ENCODE assay signal across 8 cellular contexts in genomic region chr9:64870594-64870993, GRCh38.
DNase-seq lines count a peak whose midpoint lies in the region; ATAC-seq, FAIRE-seq and TF ChIP-seq lines count a peak whose summit lies in the region.
"Not testable (repeated sequence)": the region's sequence is repeated elsewhere in the genome, so short reads cannot be mapped to it uniquely, and the experiment has no call there.

No MANE protein-coding gene starts in this region.

- not testable (repeated sequence) for H3K79me1 ChIP-seq in IMR-90 (ENCODE audit: low read depth in 1 of 2, low read length in 2 of 2)

- H4K20me1 ChIP-seq in IMR-90 (ENCODE audit: insufficient read depth, low read length); GM12878 (ENCODE audit: control insufficient read depth, insufficient read depth): not testable (repeated sequence)

- RAD21 ChIA-PET in GM12878 (lab: Charles Lee; ENCODE audit: unreplicated experiment): not testable (repeated sequence)

- not testable (repeated sequence) for H3K23ac ChIP-seq in IMR-90 (ENCODE audit: low read depth, low read length)

- WGBS in IMR-90 (ENCODE audit: extremely low coverage in 2 of 2, insufficient read length in 1 of 2), 2 experiments: no CpG with 5 or more reads among the region's 2 CpGs
- WGBS in GM12878 (ENCODE audit: insufficient coverage, insufficient replicate concordance, low lambda C conversion rate, missing lambda C conversion rate): 0% methylated on average over 2 of the region's 2 CpGs

- not testable (repeated sequence) for H2BK15ac ChIP-seq in IMR-90 (ENCODE audit: low read depth, low read length)

- intact Hi-C loops in IMR-90 (cut with micrococcal nuclease); GM12878 (cut with micrococcal nuclease; ENCODE audit: unreplicated experiment): not testable (repeated sequence)

- SMC1A ChIA-PET in GM12878 (lab: Charles Lee; ENCODE audit: uncharacterized antibody, unreplicated experiment): not testable (repeated sequence)

- H3K4me1 ChIP-seq in IMR-90 (ENCODE audit: control insufficient read depth, insufficient read depth, low read length); Peyer's patch; GM12878 (ENCODE audit: control insufficient read depth, insufficient read depth, low read length): not testable (repeated sequence)

- not testable (repeated sequence) for H4K8ac ChIP-seq in IMR-90 (ENCODE audit: low read depth in 2 of 2, low read length in 2 of 2)

- TF ChIP-seq CTCF in IMR-90 (conservative IDR thresholded peaks at IDR 0.05; ENCODE audit: low read depth, low read length); Peyer's patch (IDR thresholded peaks at IDR 0.05); GM12878 (IDR thresholded peaks at IDR 0.05 in 2 of 3, conservative IDR thresholded peaks at IDR 0.05 in 1 of 3; ENCODE audit: control insufficient read depth in 2 of 3, extremely low read depth in 1 of 3, insufficient read depth in 1 of 3, low read depth in 3 of 3, low read length in 3 of 3); foreskin fibroblast (IDR thresholded peaks at IDR 0.05; ENCODE audit: low read depth, low read length): not testable (repeated sequence)

- peak; percentile 51 to 55; a peak in 2 of 4 replicates for TF ChIP-seq EP300 in GM12878 (IDR thresholded peaks at IDR 0.05; ENCODE audit: borderline replicate concordance in 1 of 2, control insufficient read depth in 1 of 2, low read depth in 2 of 2, low read length in 2 of 2)

- H2BK20ac ChIP-seq in IMR-90 (ENCODE audit: low read depth, low read length): not testable (repeated sequence)

- not testable (repeated sequence) for H3K18ac ChIP-seq in IMR-90 (ENCODE audit: low read depth, low read length)

- H3K79me2 ChIP-seq in GM12878 (ENCODE audit: control insufficient read depth, insufficient read depth, low read length): not testable (repeated sequence)

- not testable (repeated sequence) for H3K56ac ChIP-seq in IMR-90 (ENCODE audit: extremely low read depth, insufficient read depth, low read length)

- H2AFZ ChIP-seq in IMR-90 (replicated peaks; ENCODE audit: low read length, poor library complexity); GM12878 (ENCODE audit: control insufficient read depth, low read depth, low read length): not testable (repeated sequence)

- not testable (repeated sequence) for H3K27ac ChIP-seq in IMR-90 (ENCODE audit: insufficient read depth, low read length); Peyer's patch; GM12878 (ENCODE audit: control insufficient read depth, insufficient read depth)

- H3K4me2 ChIP-seq in IMR-90 (ENCODE audit: low read depth, low read length); GM12878 (ENCODE audit: control insufficient read depth, insufficient read depth): not testable (repeated sequence)

- H2AK9ac ChIP-seq in IMR-90 (replicated peaks; ENCODE audit: low read depth, low read length, poor library complexity): not testable (repeated sequence)

- peak; percentile 44 for ATAC-seq in GM21529 (IDR thresholded peaks at IDR 0.05; ENCODE audit: unreplicated experiment)
- ATAC-seq in IMR-90 (ENCODE audit: low read depth): not testable (repeated sequence)
- ATAC-seq in GM12878: peak; percentile 46; the same call in 2 of the 3 replicates

- H4K91ac ChIP-seq in IMR-90 (ENCODE audit: insufficient read depth, low read depth, low read length): not testable (repeated sequence)

- dilution Hi-C loops in IMR-90 (cut with HindIII; ENCODE audit: low sequenced_read_pairs, unreplicated experiment): not testable (repeated sequence)

- not testable (repeated sequence) for H3K4ac ChIP-seq in IMR-90 (ENCODE audit: low read depth, low read length)

- TF ChIP-seq POLR2A in GM12891 (IDR thresholded peaks at IDR 0.05; ENCODE audit: low read depth, low read length); IMR-90 (IDR thresholded peaks at IDR 0.05; ENCODE audit: low read depth, low read length); Peyer's patch (IDR thresholded peaks at IDR 0.05); GM12878 (IDR thresholded peaks at IDR 0.05; ENCODE audit: low read depth, low read length): not testable (repeated sequence)

- not testable (repeated sequence) for H3K14ac ChIP-seq in IMR-90 (replicated peaks; ENCODE audit: low read depth, low read length)

- H2BK5ac ChIP-seq in IMR-90 (ENCODE audit: low read depth, low read length, poor library complexity, severe bottlenecking): not testable (repeated sequence)

- not testable (repeated sequence) for H4K5ac ChIP-seq in IMR-90 (ENCODE audit: low read depth, low read length)

- not testable (repeated sequence) for H3K9me3 ChIP-seq in IMR-90 (ENCODE audit: control insufficient read depth, insufficient read depth, low read length); Peyer's patch; GM12878 (replicated peaks; ENCODE audit: control insufficient read depth, insufficient read depth, low read length)

- TF ChIP-seq RAD21 in IMR-90 (IDR thresholded peaks at IDR 0.05; ENCODE audit: low read length); GM12878 (IDR thresholded peaks at IDR 0.05; ENCODE audit: insufficient read depth, low read depth, low read length): not testable (repeated sequence)

- H3K9ac ChIP-seq in IMR-90 (ENCODE audit: low read depth, low read length); GM12878 (ENCODE audit: control insufficient read depth, insufficient read depth, low read length): not testable (repeated sequence)

- peak; percentile 86 for FAIRE-seq in GM12891 (lab: Jason Lieb, UNC)
- peak; percentile 57 for FAIRE-seq in GM12878 (lab: Jason Lieb, UNC)

- peak; percentile 0 for DNase-seq in A172 (ENCODE audit: low spot score)
- not testable (repeated sequence) for DNase-seq in GM12891 (ENCODE audit: insufficient read length, low spot score)
- DNase-seq in IMR-90: peak; percentile 0
- DNase-seq in Peyer's patch: peak in 2 of 3 donors; percentile 46 to 60
- peak; percentile 86 for DNase-seq in GM12878 (ENCODE audit: low read depth, low spot score)
- DNase-seq in foreskin fibroblast: peak; percentile 0
- peak; percentile 24 for DNase-seq in mucosa of gallbladder (ENCODE audit: low spot score)

- H2AK5ac ChIP-seq in IMR-90 (ENCODE audit: low read depth, low read length): not testable (repeated sequence)

- H3K9me1 ChIP-seq in IMR-90 (ENCODE audit: insufficient read depth, low read length): not testable (repeated sequence)

- in situ Hi-C loops in IMR-90 (cut with MboI; ENCODE audit: low sequenced_read_pairs); GM12878 (cut with MboI): not testable (repeated sequence)

- H3K36me3 ChIP-seq in IMR-90 (ENCODE audit: control insufficient read depth, insufficient read depth, low read length); Peyer's patch; GM12878 (ENCODE audit: control insufficient read depth in 2 of 2, insufficient read depth in 2 of 2, low read length in 1 of 2): not testable (repeated sequence)

- not testable (repeated sequence) for H3K4me3 ChIP-seq in IMR-90 (ENCODE audit: insufficient read depth, low read depth, low read length); Peyer's patch; GM12878; foreskin fibroblast (ENCODE audit: low read depth in 1 of 2, low read length in 2 of 2)

- CTCF ChIA-PET in IMR-90 (lab: Yijun Ruan, JAX); GM12878 (lab: Yijun Ruan, JAX): not testable (repeated sequence)

- POLR2A ChIA-PET in IMR-90 (lab: Charles Lee; ENCODE audit: unreplicated experiment); GM12878 (lab: Charles Lee): not testable (repeated sequence)

- not testable (repeated sequence) for H3K27me3 ChIP-seq in IMR-90 (ENCODE audit: control insufficient read depth, insufficient read depth, low read length); Peyer's patch; GM12878 (replicated peaks in 1 of 2; ENCODE audit: control insufficient read depth in 2 of 2, insufficient read depth in 2 of 2, low read length in 1 of 2)

- not testable (repeated sequence) for BruUV-seq in IMR-90 (replicated peaks; lab: Mats Ljungman, UMichigan); GM12878 (replicated peaks; lab: Mats Ljungman, UMichigan)

- H2BK120ac ChIP-seq in IMR-90 (ENCODE audit: low read depth, low read length): not testable (repeated sequence)

TF ChIP-seq in GM12878, 131 proteins besides CTCF, POLR2A, EP300 and RAD21 (continues in another document):
- TF ChIP-seq SRF (IDR thresholded peaks at IDR 0.05; ENCODE audit: low read depth in 2 of 2, low read length in 2 of 2): peak in 1 of 2 experiments; percentile 48; a peak in 1 of 4 replicates
- peak; percentile 56 for TF ChIP-seq BCL11A (IDR thresholded peaks at IDR 0.05; ENCODE audit: low read depth, low read length)
- TF ChIP-seq SP1 (IDR thresholded peaks at IDR 0.05; ENCODE audit: low read depth, low read length): peak; percentile 18
- TF ChIP-seq ETV6 (conservative IDR thresholded peaks at IDR 0.05 in 1 of 2, IDR thresholded peaks at IDR 0.05 in 1 of 2; ENCODE audit: borderline replicate concordance in 1 of 2, low read depth in 1 of 2): peak in 1 of 2 experiments; percentile 80; a peak in 2 of 4 replicates
- TF ChIP-seq RUNX3 (IDR thresholded peaks at IDR 0.05; ENCODE audit: low read length): peak; percentile 44
- 0 out of 2 replicates have a peak, but pooled peaks have one; percentile 40 for TF ChIP-seq JUND (IDR thresholded peaks at IDR 0.05; ENCODE audit: low read depth, low read length)
- peak; percentile 82 for TF ChIP-seq JUNB (IDR thresholded peaks at IDR 0.05)
- 0 out of 2 replicates have a peak, but pooled peaks have one; percentile 44 for TF ChIP-seq MYB (IDR thresholded peaks at IDR 0.05; ENCODE audit: borderline replicate concordance, low read depth, low read length)
- 0 out of 2 replicates have a peak, but pooled peaks have one; percentile 17 for TF ChIP-seq GABPA (IDR thresholded peaks at IDR 0.05; ENCODE audit: low read depth)
- TF ChIP-seq CREM (IDR thresholded peaks at IDR 0.05; ENCODE audit: low read depth): peak; percentile 72
- peak; percentile 67 for TF ChIP-seq IRF4 (IDR thresholded peaks at IDR 0.05; ENCODE audit: low read depth, low read length)
- TF ChIP-seq BHLHE40 (IDR thresholded peaks at IDR 0.05; ENCODE audit: borderline replicate concordance in 1 of 2, low read depth in 2 of 2, low read length in 1 of 2): 0 out of 4 replicates have a peak, but pooled peaks of 1 of the 2 experiments have one; percentile 41
- peak; percentile 50 for TF ChIP-seq NFIC (IDR thresholded peaks at IDR 0.05; ENCODE audit: low read depth, low read length)
- peak; percentile 78 for TF ChIP-seq PAX5 (IDR thresholded peaks at IDR 0.05; ENCODE audit: borderline replicate concordance, low read depth, low read length)
